Comparison of ENCODE assay signal across 8 cellular contexts in genomic region chrX:68807818-68808217, GRCh38. TPM values are rescaled to one million over a fixed set of nuclear protein-coding genes. Genes with fewer than 3 reads are reported as not detected.
DNase-seq lines count a peak whose midpoint lies in the region; TF ChIP-seq lines count a peak whose summit lies in the region.

No MANE protein-coding gene starts in this region.

- TF ChIP-seq CTCF in neural crest cell (conservative IDR thresholded peaks at IDR 0.05): peak; percentile 47

- no peaks in the 10 kb centered on the region for H3K27me3 Mint-ChIP-seq in neural crest cell (ENCODE audit: low read depth)

- no peaks in the 10 kb centered on the region for H3K9me3 Mint-ChIP-seq in neural crest cell

- no peak overlapping the region for H3K4me3 Mint-ChIP-seq in neural crest cell

- no peaks in the 10 kb centered on the region for H3K36me3 Mint-ChIP-seq in neural crest cell (ENCODE audit: low read depth)

- H3K4me1 Mint-ChIP-seq in neural crest cell: peaks cover 3% of the 10 kb centered on the region

- H3K27ac Mint-ChIP-seq in neural crest cell (ENCODE audit: unreplicated experiment): no peak overlapping the region

- peak; percentile 33 for DNase-seq in EH (ENCODE audit: low read depth)
- DNase-seq in MV-4-11 (lab: John Stamatoyannopoulos, UW): peak; percentile 7
- DNase-seq in dermis blood vessel endothelial cell: peak; percentile 56
- DNase-seq in neural crest cell (ENCODE audit: low read depth, low spot score): no peak
- no peak for DNase-seq in RPMI8226
- DNase-seq in NCI-H128 (lab: John Stamatoyannopoulos, UW; ENCODE audit: unreplicated experiment): no peak
- DNase-seq in C1 segment of cervical spinal cord (lab: John Stamatoyannopoulos, UW): no peak
- no peak for DNase-seq in activated gamma-delta T cell (lab: John Stamatoyannopoulos, UW)

RNA-seq across cellular contexts. Expression of gene EFNB1, which starts 21.0 kb away (rescaled TPM):
- total RNA-seq in dermis blood vessel endothelial cell (30.0 and 43.4 TPM in 2 replicates), neural crest cell (32.9 and 33.8 TPM in 2 replicates)

Comparison
In these comparisons a context has a peak if more than half of its experiments do, and no peak if none do; other contexts are left out.
1. DNase-seq: peak in EH (single experiment), MV-4-11 (single experiment) and dermis blood vessel endothelial cell (single experiment); none in neural crest cell (single experiment), RPMI8226 (single experiment), NCI-H128 (single experiment), C1 segment of cervical spinal cord (0 of 14) and activated gamma-delta T cell (single experiment).